In genomic region chr10:89332718-89333281, GRCh38 we compare ENCODE assay signal across 8 cellular contexts. TPM values are rescaled to one million over a fixed set of nuclear protein-coding genes. Genes with fewer than 3 reads are reported as not detected.
DNase-seq lines count a peak whose midpoint lies in the region; ATAC-seq, FAIRE-seq and TF ChIP-seq lines count a peak whose summit lies in the region.

No MANE protein-coding gene starts in this region.

- H3K36me3 Mint-ChIP-seq in CD8-positive, alpha-beta memory T cell: peaks cover 0 to under 1% (median 0%) of the 10 kb centered on the region in 3 donors
- peaks cover 14% of the 10 kb centered on the region for H3K36me3 Mint-ChIP-seq in activated T-helper 1 cell treated with anti-CD3 and anti-CD28 coated beads, Interleukin-12 subunit alpha, Interleukin-12 subunit beta, Interleukin-2, Interleukin-4 antibody, amounts not matched to agents 30 ng/mL and 10 ng/mL and 1 ng/mL, durations not matched to agents 14 hours and 24 hours and 36 hours (ENCODE audit: low read depth)

- intact Hi-C loops in activated T-helper 1 cell treated with anti-CD3 and anti-CD28 coated beads, Interleukin-12 subunit alpha, Interleukin-12 subunit beta, Interleukin-2, Interleukin-4 antibody, amounts not matched to agents 30 ng/mL and 10 ng/mL and 1 ng/mL, durations not matched to agents 14 hours and 24 hours and 36 hours (cut with micrococcal nuclease): no loop called here
- intact Hi-C loops in kidney (cut with DNase I): no loop called here
- intact Hi-C loops in sciatic nerve (cut with DNase I): no loop called here

- peak; percentile 22 for ATAC-seq in HG02610 (IDR thresholded peaks at IDR 0.05; ENCODE audit: unreplicated experiment)
- ATAC-seq in thoracic aorta (ENCODE audit: insufficient number of reproducible peaks, low FRiP score, low read depth): no peak
- ATAC-seq in sciatic nerve: no peak

- POLR2A ChIA-PET in CD8-positive, alpha-beta memory T cell (lab: Charles Lee): interaction anchor here (0.8 to 1.5 kb wide), 3 partner anchors 31 to 81 kb away, joined by 3 to 8 read pairs (median 5); partner anchors contain the start of genes IFIT2, IFIT5 and LIPA

- H3K27me3 ChIP-seq in CD8-positive, alpha-beta memory T cell (ENCODE audit: insufficient read depth, low read length, poor library complexity, severe bottlenecking): no peaks in the 10 kb centered on the region
- no peaks in the 10 kb centered on the region for H3K27me3 ChIP-seq in thoracic aorta (replicated peaks; ENCODE audit: insufficient read depth)

- peaks cover 50 to 79% (median 62%) of the 10 kb centered on the region in 3 donors for H3K4me1 Mint-ChIP-seq in CD8-positive, alpha-beta memory T cell
- H3K4me1 Mint-ChIP-seq in activated T-helper 1 cell treated with anti-CD3 and anti-CD28 coated beads, Interleukin-12 subunit alpha, Interleukin-12 subunit beta, Interleukin-2, Interleukin-4 antibody, amounts not matched to agents 30 ng/mL and 10 ng/mL and 1 ng/mL, durations not matched to agents 14 hours and 24 hours and 36 hours (ENCODE audit: low read depth): peaks cover 81% of the 10 kb centered on the region

- peak overlapping the region; percentile 50 to 74 for H3K9ac ChIP-seq in kidney (ENCODE audit: low read length in 2 of 2)

- H3K9me3 Mint-ChIP-seq in CD8-positive, alpha-beta memory T cell: no peaks in the 10 kb centered on the region
- H3K9me3 Mint-ChIP-seq in activated T-helper 1 cell treated with anti-CD3 and anti-CD28 coated beads, Interleukin-12 subunit alpha, Interleukin-12 subunit beta, Interleukin-2, Interleukin-4 antibody, amounts not matched to agents 30 ng/mL and 10 ng/mL and 1 ng/mL, durations not matched to agents 14 hours and 24 hours and 36 hours: no peaks in the 10 kb centered on the region

- H3K4me1 ChIP-seq in CD8-positive, alpha-beta memory T cell (ENCODE audit: insufficient read depth, low read length): peaks cover 57% of the 10 kb centered on the region
- peaks cover 50 to 52% of the 10 kb centered on the region in 2 donors for H3K4me1 ChIP-seq in kidney (ENCODE audit: control insufficient read depth in 1 of 2, insufficient read depth in 1 of 2, low read depth in 1 of 2, low read length in 2 of 2)
- H3K4me1 ChIP-seq in thoracic aorta (ENCODE audit: control insufficient read depth in 1 of 2, low read depth in 2 of 2): peaks cover 22 to 58% of the 10 kb centered on the region in 2 donors

- peaks cover 18 to 32% of the 10 kb centered on the region in 2 donors for H3K27me3 Mint-ChIP-seq in CD8-positive, alpha-beta memory T cell
- H3K27me3 Mint-ChIP-seq in activated T-helper 1 cell treated with anti-CD3 and anti-CD28 coated beads, Interleukin-12 subunit alpha, Interleukin-12 subunit beta, Interleukin-2, Interleukin-4 antibody, amounts not matched to agents 30 ng/mL and 10 ng/mL and 1 ng/mL, durations not matched to agents 14 hours and 24 hours and 36 hours (ENCODE audit: insufficient read depth): peaks cover 35% of the 10 kb centered on the region

- CTCF ChIA-PET in CD8-positive, alpha-beta memory T cell (lab: Charles Lee): interaction anchor here (0.8 to 1.0 kb wide), 4 partner anchors 31 to 81 kb away, joined by 3 to 4 read pairs (median 3); partner anchors contain the start of genes IFIT1, IFIT2 and IFIT5

- H3K4me3 ChIP-seq in CD8-positive, alpha-beta memory T cell (ENCODE audit: low read length): peak overlapping the region; percentile 47
- H3K4me3 ChIP-seq in kidney (ENCODE audit: low read length in 2 of 2) (peak overlapping the region; percentile 62 to 65), thoracic aorta (peak overlapping the region; percentile 51)

- peak in 2 of 5 donors; percentile 32 to 33 for DNase-seq in CD8-positive, alpha-beta memory T cell
- DNase-seq in activated T-helper 1 cell treated with anti-CD3 and anti-CD28 coated beads, Interleukin-12 subunit alpha, Interleukin-12 subunit beta, Interleukin-2, Interleukin-4 antibody, amounts not matched to agents 30 ng/mL and 10 ng/mL and 1 ng/mL, durations not matched to agents 14 hours and 24 hours and 36 hours (ENCODE audit: low spot score): no peak
- DNase-seq in kidney (no peak), thoracic aorta (ENCODE audit: low spot score) (no peak), NCI-H1105 treated with DMSO at 0.1 percent for 48 hours (lab: John Stamatoyannopoulos, UW) (no peak), sciatic nerve (ENCODE audit: low spot score) (no peak), H4 (ENCODE audit: low spot score) (no peak)

- TF ChIP-seq CTCF in kidney (IDR thresholded peaks at IDR 0.05; ENCODE audit: borderline replicate concordance, extremely low read depth, insufficient read depth): no peak
- no peak for TF ChIP-seq CTCF in thoracic aorta (IDR thresholded peaks at IDR 0.05)

- H3K27ac ChIP-seq in CD8-positive, alpha-beta memory T cell (ENCODE audit: low read depth, low read length): peak overlapping the region; percentile 32
- H3K27ac ChIP-seq in kidney (ENCODE audit: low read depth in 2 of 2, low read length in 2 of 2): peak overlapping the region; percentile 87 to 95
- peak overlapping the region; percentile 30 to 68 for H3K27ac ChIP-seq in thoracic aorta

- H3K36me3 ChIP-seq in CD8-positive, alpha-beta memory T cell (ENCODE audit: insufficient read depth, low read length): no peaks in the 10 kb centered on the region
- no peaks in the 10 kb centered on the region for H3K36me3 ChIP-seq in kidney (ENCODE audit: control insufficient read depth in 1 of 2, insufficient read depth in 2 of 2, low read length in 2 of 2)
- H3K36me3 ChIP-seq in thoracic aorta: no peaks in the 10 kb centered on the region

- peak overlapping the region; percentile 71 to 88 (median 82) for H3K4me3 Mint-ChIP-seq in CD8-positive, alpha-beta memory T cell
- peak overlapping the region; percentile 84 for H3K4me3 Mint-ChIP-seq in activated T-helper 1 cell treated with anti-CD3 and anti-CD28 coated beads, Interleukin-12 subunit alpha, Interleukin-12 subunit beta, Interleukin-2, Interleukin-4 antibody, amounts not matched to agents 30 ng/mL and 10 ng/mL and 1 ng/mL, durations not matched to agents 14 hours and 24 hours and 36 hours

- no peak for FAIRE-seq in kidney (lab: Jason Lieb, UNC)

- H3K27ac Mint-ChIP-seq in CD8-positive, alpha-beta memory T cell: peak overlapping the region; percentile 82 to 99 (median 95)
- H3K27ac Mint-ChIP-seq in activated T-helper 1 cell treated with anti-CD3 and anti-CD28 coated beads, Interleukin-12 subunit alpha, Interleukin-12 subunit beta, Interleukin-2, Interleukin-4 antibody, amounts not matched to agents 30 ng/mL and 10 ng/mL and 1 ng/mL, durations not matched to agents 14 hours and 24 hours and 36 hours: peak overlapping the region; percentile 71

- H3K9me3 ChIP-seq in CD8-positive, alpha-beta memory T cell (ENCODE audit: low read length): no peaks in the 10 kb centered on the region
- no peaks in the 10 kb centered on the region for H3K9me3 ChIP-seq in kidney (ENCODE audit: control insufficient read depth in 1 of 2, low read length in 2 of 2)
- H3K9me3 ChIP-seq in thoracic aorta: no peaks in the 10 kb centered on the region

RNA-seq across cellular contexts. Expression of gene IFIT3, which starts 5.0 kb away (rescaled TPM):
- total RNA-seq in CD8-positive, alpha-beta memory T cell: under 1 TPM; 0.35 to 0.63 TPM
- 3.7 TPM for polyA plus RNA-seq in CD8-positive, alpha-beta memory T cell
- 0.83 and 0.91 TPM in 2 replicates for total RNA-seq in activated T-helper 1 cell treated with anti-CD3 and anti-CD28 coated beads, Interleukin-12 subunit alpha, Interleukin-12 subunit beta, Interleukin-2, Interleukin-4 antibody, amounts not matched to agents 30 ng/mL and 10 ng/mL and 1 ng/mL, durations not matched to agents 14 hours and 24 hours and 36 hours
- total RNA-seq in kidney (20.1 TPM), thoracic aorta (10 to 100 TPM in 1 of 2 donors, 1 to 10 TPM in 1; 9.6 to 22.7 TPM), sciatic nerve (25.5 TPM)
- 14.7 TPM for polyA plus RNA-seq in kidney (ENCODE audit: insufficient read depth, low read depth, low replicate concordance)
- total RNA-seq in H4 (2014; rRNA removed; shearing (Covaris generic)): 24.6 and 31.4 TPM in 2 replicates

RNA-seq across cellular contexts. Expression of gene IFIT2, which starts 31.0 kb away (rescaled TPM):
- 1 to 10 TPM; 1.3 to 1.5 TPM for total RNA-seq in CD8-positive, alpha-beta memory T cell
- polyA plus RNA-seq in CD8-positive, alpha-beta memory T cell: 7.1 TPM
- 0.34 and 0.47 TPM in 2 replicates for total RNA-seq in activated T-helper 1 cell treated with anti-CD3 and anti-CD28 coated beads, Interleukin-12 subunit alpha, Interleukin-12 subunit beta, Interleukin-2, Interleukin-4 antibody, amounts not matched to agents 30 ng/mL and 10 ng/mL and 1 ng/mL, durations not matched to agents 14 hours and 24 hours and 36 hours
- 12.2 TPM for total RNA-seq in kidney
- polyA plus RNA-seq in kidney (ENCODE audit: insufficient read depth, low read depth, low replicate concordance): 6.9 TPM
- total RNA-seq in thoracic aorta: 10 to 100 TPM in 1 of 2 donors, 1 to 10 TPM in 1; 5.9 to 17.1 TPM
- total RNA-seq in sciatic nerve: 19.9 TPM
- total RNA-seq in H4 (2014; rRNA removed; shearing (Covaris generic)): 3.9 and 4.0 TPM in 2 replicates

RNA-seq across cellular contexts. Expression of gene IFIT1B, which starts 45.1 kb away (rescaled TPM):
- not detected for total RNA-seq in CD8-positive, alpha-beta memory T cell
- polyA plus RNA-seq in CD8-positive, alpha-beta memory T cell: 0.14 TPM
- total RNA-seq in activated T-helper 1 cell treated with anti-CD3 and anti-CD28 coated beads, Interleukin-12 subunit alpha, Interleukin-12 subunit beta, Interleukin-2, Interleukin-4 antibody, amounts not matched to agents 30 ng/mL and 10 ng/mL and 1 ng/mL, durations not matched to agents 14 hours and 24 hours and 36 hours: not detected in 2 replicates
- total RNA-seq in kidney (not detected), thoracic aorta (not detected), sciatic nerve (6.3 TPM)
- not detected for polyA plus RNA-seq in kidney (ENCODE audit: insufficient read depth, low read depth, low replicate concordance)
- 0.12 TPM in 1 of 2 replicates, not detected in the other for total RNA-seq in H4 (2014; rRNA removed; shearing (Covaris generic))

RNA-seq across cellular contexts. Expression of gene IFIT1, which starts 59.6 kb away (rescaled TPM):
- total RNA-seq in CD8-positive, alpha-beta memory T cell: under 1 TPM; 0.39 to 0.71 TPM
- 4.1 TPM for polyA plus RNA-seq in CD8-positive, alpha-beta memory T cell
- total RNA-seq in activated T-helper 1 cell treated with anti-CD3 and anti-CD28 coated beads, Interleukin-12 subunit alpha, Interleukin-12 subunit beta, Interleukin-2, Interleukin-4 antibody, amounts not matched to agents 30 ng/mL and 10 ng/mL and 1 ng/mL, durations not matched to agents 14 hours and 24 hours and 36 hours: 0.39 and 0.59 TPM in 2 replicates
- total RNA-seq in kidney (16.9 TPM), thoracic aorta (10 to 100 TPM in 1 of 2 donors, 1 to 10 TPM in 1; 9.0 to 44.3 TPM), sciatic nerve (21.0 TPM)
- 40.9 TPM for polyA plus RNA-seq in kidney (ENCODE audit: insufficient read depth, low read depth, low replicate concordance)
- total RNA-seq in H4 (2014; rRNA removed; shearing (Covaris generic)): 102 and 123 TPM in 2 replicates

Comparison
In these comparisons a context has a peak if more than half of its experiments do, and no peak if none do; other contexts are left out.
1. H3K27ac ChIP-seq: peak in every context shown above with its lines; median percentile 91 in kidney; 49 in thoracic aorta; 32 in CD8-positive, alpha-beta memory T cell.